8 cellular contexts compared by ENCODE assay signal in the genomic region with DNA sequence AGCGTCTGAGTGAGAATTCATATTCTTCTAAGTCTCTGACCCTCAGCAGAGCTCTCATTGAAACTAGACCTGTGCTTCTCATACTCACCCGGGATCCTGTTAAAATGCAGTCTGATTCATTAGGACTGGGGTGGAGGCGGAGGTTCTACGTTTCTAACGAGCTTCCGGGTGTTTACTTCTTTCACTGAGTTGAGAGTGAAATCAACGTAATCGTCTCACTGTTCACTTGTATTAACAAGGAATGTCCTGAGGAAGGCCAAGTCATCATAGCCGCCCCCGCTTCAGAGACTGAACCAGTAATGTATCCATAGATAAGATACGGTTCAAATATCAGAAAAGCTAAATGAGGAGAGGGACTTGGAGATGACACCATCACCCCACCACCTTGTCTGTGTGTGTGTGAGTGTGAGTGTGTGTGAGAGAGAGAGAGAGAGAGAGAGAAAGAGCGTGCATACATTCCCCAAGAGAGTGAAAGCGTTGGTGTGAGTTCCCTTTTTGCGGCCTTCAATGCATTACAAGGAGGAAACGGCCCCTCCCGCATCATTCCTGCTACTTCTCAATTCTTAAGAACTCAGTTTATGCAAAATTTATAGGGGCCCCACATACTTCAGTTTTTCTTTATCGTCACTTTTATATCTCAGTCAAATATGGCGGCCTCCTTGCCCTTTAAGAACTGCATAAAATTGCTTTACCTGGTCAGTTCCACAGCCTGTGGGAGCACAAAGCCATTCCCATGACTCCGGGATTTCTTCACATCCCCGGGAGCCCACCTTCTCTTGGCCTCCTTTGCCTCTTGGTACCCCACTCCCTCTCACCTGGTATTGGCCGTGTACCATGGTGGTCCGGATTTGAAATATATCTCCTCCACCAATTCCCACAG.
DNase-seq lines count a peak whose midpoint lies in the region; ATAC-seq lines count a peak whose summit lies in the region.

No MANE protein-coding gene starts in this region.

- H3K27me3 Mint-ChIP-seq in T-helper 1 cell treated with Interleukin-12 subunit alpha and Interleukin-12 subunit beta and Interleukin-4 antibody, amounts not matched to agents 30 μg/mL and 1 μg/mL, for 36 hours (ENCODE audit: low read depth) = peaks cover 3% of the 10 kb centered on the region

- H3K27ac Mint-ChIP-seq in T-helper 1 cell treated with Interleukin-12 subunit alpha and Interleukin-12 subunit beta and Interleukin-4 antibody, amounts not matched to agents 30 μg/mL and 1 μg/mL, for 36 hours = peak overlapping the region; percentile 87

- peaks cover 19% of the 10 kb centered on the region for H3K4me1 Mint-ChIP-seq in T-helper 1 cell treated with Interleukin-12 subunit alpha and Interleukin-12 subunit beta and Interleukin-4 antibody, amounts not matched to agents 30 μg/mL and 1 μg/mL, for 36 hours (ENCODE audit: low read depth)

- H3K27me3 ChIP-seq in effector memory CD4-positive, alpha-beta T cell (replicated peaks; ENCODE audit: control insufficient read depth, insufficient read depth, low read length, poor library complexity, severe bottlenecking) = no peaks in the 10 kb centered on the region

- no peaks in the 10 kb centered on the region for H3K9me3 ChIP-seq in effector memory CD4-positive, alpha-beta T cell (ENCODE audit: control insufficient read depth, low read length)

- peaks cover 4% of the 10 kb centered on the region for H3K36me3 Mint-ChIP-seq in T-helper 1 cell treated with Interleukin-12 subunit alpha and Interleukin-12 subunit beta and Interleukin-4 antibody, amounts not matched to agents 30 μg/mL and 1 μg/mL, for 36 hours (ENCODE audit: low read depth)

- no peaks in the 10 kb centered on the region for H3K9me3 Mint-ChIP-seq in T-helper 1 cell treated with Interleukin-12 subunit alpha and Interleukin-12 subunit beta and Interleukin-4 antibody, amounts not matched to agents 30 μg/mL and 1 μg/mL, for 36 hours

- peak overlapping the region; percentile 47 for H3K27ac ChIP-seq in effector memory CD4-positive, alpha-beta T cell (ENCODE audit: insufficient read depth, low read length, poor library complexity, severe bottlenecking)

- no peaks in the 10 kb centered on the region for H3K4me1 ChIP-seq in effector memory CD4-positive, alpha-beta T cell (ENCODE audit: control insufficient read depth, insufficient read depth, low read length, poor library complexity, severe bottlenecking)

- peak in 2 of 3 donors; percentile 2 to 6 for DNase-seq in effector memory CD4-positive, alpha-beta T cell
- DNase-seq in stimulated activated CD4-positive, alpha-beta T cell treated with anti-CD3 and anti-CD28 coated beads, TNF-alpha, amount 100 ng/mL, for 24 hours (ENCODE audit: low read depth in 3 of 3) = peak; percentile 29 to 58 (median 36)
- DNase-seq in NCI-H1930 (lab: John Stamatoyannopoulos, UW) = no peak
- DNase-seq in NCI-H1105 (lab: John Stamatoyannopoulos, UW) = no peak
- DNase-seq in NCI-H1417 (lab: John Stamatoyannopoulos, UW) = no peak

- peak overlapping the region; percentile 54 for H3K4me3 ChIP-seq in effector memory CD4-positive, alpha-beta T cell (ENCODE audit: insufficient read depth, low read depth, low read length, poor library complexity, severe bottlenecking)

- H3K4me3 Mint-ChIP-seq in T-helper 1 cell treated with Interleukin-12 subunit alpha and Interleukin-12 subunit beta and Interleukin-4 antibody, amounts not matched to agents 30 μg/mL and 1 μg/mL, for 36 hours = peak overlapping the region; percentile 88

- peak; percentile 46 for ATAC-seq in GM18520 (IDR thresholded peaks at IDR 0.05; ENCODE audit: unreplicated experiment)
- peak; percentile 88 for ATAC-seq in HG02973 (IDR thresholded peaks at IDR 0.05; ENCODE audit: unreplicated experiment)

- no peaks in the 10 kb centered on the region for H3K36me3 ChIP-seq in effector memory CD4-positive, alpha-beta T cell (ENCODE audit: control insufficient read depth, insufficient read depth, low read length)

Comparison
In these comparisons a context has a peak if more than half of its experiments do, and no peak if none do; other contexts are left out.
1. DNase-seq: peak in effector memory CD4-positive, alpha-beta T cell (2 of 3) and stimulated activated CD4-positive, alpha-beta T cell treated with anti-CD3 and anti-CD28 coated beads, TNF-alpha, amount 100 ng/mL, for 24 hours (3 of 3); none in NCI-H1930 (0 of 2), NCI-H1105 (single experiment) and NCI-H1417 (0 of 3).